8 cellular contexts compared by ENCODE assay signal in the genomic region with DNA sequence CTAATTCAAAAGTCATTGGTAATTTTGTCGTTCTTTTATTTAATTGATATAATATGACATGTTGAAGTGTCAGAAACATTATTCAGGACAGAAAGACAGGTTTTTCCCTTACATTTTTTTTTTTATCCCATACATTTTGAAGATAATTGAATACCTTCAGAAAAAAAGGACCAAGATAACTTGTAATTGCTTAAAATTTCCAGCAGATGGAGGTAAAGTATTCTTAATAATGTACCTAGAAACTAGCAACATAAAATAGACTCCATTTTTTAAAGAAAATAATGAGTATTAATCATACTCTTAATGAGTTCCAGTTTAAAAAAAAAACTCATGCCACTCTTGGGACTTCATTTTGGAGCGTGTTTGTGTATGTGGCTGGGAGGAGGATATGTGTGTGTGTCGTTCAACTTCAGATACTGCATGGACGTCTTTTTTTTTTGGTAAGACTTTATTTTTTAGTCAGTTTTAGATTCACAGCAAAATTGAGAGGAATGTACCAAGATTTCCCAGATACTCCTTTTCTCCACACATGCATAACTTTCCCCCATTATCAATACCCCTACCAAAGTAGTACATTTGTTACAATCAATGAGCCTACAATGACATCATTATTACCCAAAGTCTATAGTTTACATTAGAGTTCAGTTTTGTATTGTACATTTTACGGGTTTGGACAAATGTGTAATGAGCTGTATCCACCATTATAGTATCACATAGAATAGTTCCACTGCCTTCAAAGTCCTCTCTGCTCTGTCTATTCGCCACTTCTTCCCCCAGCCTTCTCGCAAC.
DNase-seq lines count a peak whose midpoint lies in the region; ATAC-seq, FAIRE-seq and TF ChIP-seq lines count a peak whose summit lies in the region.

No MANE protein-coding gene starts in this region.

- POLR2A ChIA-PET in GM12878 (lab: Charles Lee): no interaction called here

- ATAC-seq in GM12878 (peak; percentile 63), lower lobe of right lung (peak in 1 of 2 donors; percentile 43), HG03520 (IDR thresholded peaks at IDR 0.05; ENCODE audit: unreplicated experiment) (no peak)

- H3K27me3 ChIP-seq in GM12878 (replicated peaks in 1 of 2; ENCODE audit: control insufficient read depth in 2 of 2, insufficient read depth in 2 of 2, low read length in 1 of 2) (no peaks in the 10 kb centered on the region; a peak in 1 of 4 replicates), lower lobe of right lung (ENCODE audit: low read depth) (no peaks in the 10 kb centered on the region)

- no peak overlapping the region for H3K9ac ChIP-seq in GM12878 (ENCODE audit: control insufficient read depth, insufficient read depth, low read length)

- H3K36me3 ChIP-seq in GM12878 (ENCODE audit: control insufficient read depth in 2 of 2, insufficient read depth in 2 of 2, low read length in 1 of 2): no peaks in the 10 kb centered on the region
- no peaks in the 10 kb centered on the region for H3K36me3 ChIP-seq in lower lobe of right lung

- TF ChIP-seq CTCF in GM12878 (IDR thresholded peaks at IDR 0.05 in 2 of 3, conservative IDR thresholded peaks at IDR 0.05 in 1 of 3; ENCODE audit: control insufficient read depth in 2 of 3, extremely low read depth in 1 of 3, insufficient read depth in 1 of 3, low read depth in 3 of 3, low read length in 3 of 3) (peak in 2 of 3 experiments; percentile 29 to 35; a peak in 3 of 6 replicates), lower lobe of right lung (IDR thresholded peaks at IDR 0.05) (peak; percentile 45)

- no peak for TF ChIP-seq POLR2A in GM12878 (IDR thresholded peaks at IDR 0.05; ENCODE audit: low read depth, low read length)

- RAD21 ChIA-PET in GM12878 (lab: Charles Lee; ENCODE audit: unreplicated experiment): interaction anchor here (0.8 kb wide), 1 partner anchor 18 kb away, joined by 3 read pairs; no protein-coding TSS in a partner anchor

- in situ Hi-C loops in GM12878 (cut with MboI): loop anchor here (5.0 kb wide), 1 partner anchor 481 kb away; no protein-coding TSS in a partner anchor

- CTCF ChIA-PET in GM12878 (lab: Yijun Ruan, JAX): interaction anchor here (0.6 to 1.2 kb wide), 7 partner anchors 10 to 504 kb away, joined by 3 to 5 read pairs (median 3); no protein-coding TSS in a partner anchor

- no peak for TF ChIP-seq EP300 in GM12878 (IDR thresholded peaks at IDR 0.05; ENCODE audit: borderline replicate concordance in 1 of 2, control insufficient read depth in 1 of 2, low read depth in 2 of 2, low read length in 2 of 2)

- intact Hi-C loops in GM12878 (cut with micrococcal nuclease; ENCODE audit: unreplicated experiment) (loop anchor here (5.0 to 10.0 kb wide), 3 partner anchors 211 to 1208 kb away; no protein-coding TSS in a partner anchor), lower lobe of right lung (cut with DNase I) (no loop called here)

- no peak for FAIRE-seq in GM12878 (lab: Jason Lieb, UNC)

- no peak overlapping the region for H3K4me2 ChIP-seq in GM12878 (ENCODE audit: control insufficient read depth, insufficient read depth)

- DNase-seq in NCI-H2171 treated with DMSO at 0.1 percent for 48 hours (lab: John Stamatoyannopoulos, UW): peak; percentile 63
- DNase-seq in NCI-H2171 (lab: John Stamatoyannopoulos, UW): no peak
- peak; percentile 61 for DNase-seq in NAMALWA (ENCODE audit: low spot score)
- DNase-seq in GM12878 (ENCODE audit: low read depth, low spot score): no peak
- no peak for DNase-seq in lower lobe of right lung
- no peak for DNase-seq in Ammon's horn (ENCODE audit: low spot score)
- no peak for DNase-seq in C1 segment of cervical spinal cord (lab: John Stamatoyannopoulos, UW)

- no peak overlapping the region for H3K4me3 ChIP-seq in GM12878
- no peak overlapping the region for H3K4me3 ChIP-seq in lower lobe of right lung

- no peaks in the 10 kb centered on the region for H4K20me1 ChIP-seq in GM12878 (ENCODE audit: control insufficient read depth, insufficient read depth)

- no peaks in the 10 kb centered on the region for H3K4me1 ChIP-seq in GM12878 (ENCODE audit: control insufficient read depth, insufficient read depth, low read length)
- no peaks in the 10 kb centered on the region for H3K4me1 ChIP-seq in lower lobe of right lung

- 44% methylated on average over 7 of the region's 7 CpGs for WGBS in GM12878 (ENCODE audit: insufficient coverage, insufficient replicate concordance, low lambda C conversion rate, missing lambda C conversion rate)

- SMC1A ChIA-PET in GM12878 (lab: Charles Lee; ENCODE audit: uncharacterized antibody, unreplicated experiment): interaction anchor here (0.8 to 1.0 kb wide), 2 partner anchors 18 to 258 kb away, joined by 3 to 4 read pairs; no protein-coding TSS in a partner anchor

- no peaks in the 10 kb centered on the region for H3K9me3 ChIP-seq in GM12878 (replicated peaks; ENCODE audit: control insufficient read depth, insufficient read depth, low read length)
- H3K9me3 ChIP-seq in lower lobe of right lung: no peaks in the 10 kb centered on the region

- no peaks in the 10 kb centered on the region for H3K79me2 ChIP-seq in GM12878 (ENCODE audit: control insufficient read depth, insufficient read depth, low read length)

- H3K27ac ChIP-seq in GM12878 (ENCODE audit: control insufficient read depth, insufficient read depth) (no peak overlapping the region), lower lobe of right lung (no peak overlapping the region)

- no peak overlapping the region for H2AFZ ChIP-seq in GM12878 (ENCODE audit: control insufficient read depth, low read depth, low read length)

- 0 out of 2 replicates have a peak, but pooled peaks have one; percentile 14 for TF ChIP-seq RAD21 in GM12878 (IDR thresholded peaks at IDR 0.05; ENCODE audit: insufficient read depth, low read depth, low read length)

- BruUV-seq in GM12878 (replicated peaks; lab: Mats Ljungman, UMichigan): no TSS peak

TF ChIP-seq in GM12878, 131 proteins besides CTCF, POLR2A, EP300 and RAD21:
- peak; percentile 49; the same call in 1 of the 2 replicates for TF ChIP-seq ATF7 (IDR thresholded peaks at IDR 0.05; ENCODE audit: low read depth)
- TF ChIP-seq SMC3 (IDR thresholded peaks at IDR 0.05; ENCODE audit: borderline replicate concordance, low read length): peak; percentile 47; the same call in 1 of the 2 replicates
- TF ChIP-seq LARP7 (IDR thresholded peaks at IDR 0.05): no peak

Comparison
In these comparisons a context has a peak if more than half of its experiments do, and no peak if none do; other contexts are left out.
1. DNase-seq: peak in NCI-H2171 treated with DMSO at 0.1 percent for 48 hours (single experiment) and NAMALWA (single experiment); none in NCI-H2171 (single experiment), GM12878 (single experiment), lower lobe of right lung (single experiment), Ammon's horn (single experiment) and C1 segment of cervical spinal cord (0 of 14).